1 cellular context compared by ENCODE assay signal in genomic region chr7:99806839-99807478, GRCh38.
A peak's percentile ranks its signal among the peaks of the same experiment; 100 is the strongest.
TF ChIP-seq lines count a peak whose summit lies in the region.

No MANE protein-coding gene starts in this region.

TF ChIP-seq in K562, 482 proteins besides CTCF, POLR2A, EP300 and RAD21 (continued from another document and continues in another):
- TF ChIP-seq, protein P1, sequence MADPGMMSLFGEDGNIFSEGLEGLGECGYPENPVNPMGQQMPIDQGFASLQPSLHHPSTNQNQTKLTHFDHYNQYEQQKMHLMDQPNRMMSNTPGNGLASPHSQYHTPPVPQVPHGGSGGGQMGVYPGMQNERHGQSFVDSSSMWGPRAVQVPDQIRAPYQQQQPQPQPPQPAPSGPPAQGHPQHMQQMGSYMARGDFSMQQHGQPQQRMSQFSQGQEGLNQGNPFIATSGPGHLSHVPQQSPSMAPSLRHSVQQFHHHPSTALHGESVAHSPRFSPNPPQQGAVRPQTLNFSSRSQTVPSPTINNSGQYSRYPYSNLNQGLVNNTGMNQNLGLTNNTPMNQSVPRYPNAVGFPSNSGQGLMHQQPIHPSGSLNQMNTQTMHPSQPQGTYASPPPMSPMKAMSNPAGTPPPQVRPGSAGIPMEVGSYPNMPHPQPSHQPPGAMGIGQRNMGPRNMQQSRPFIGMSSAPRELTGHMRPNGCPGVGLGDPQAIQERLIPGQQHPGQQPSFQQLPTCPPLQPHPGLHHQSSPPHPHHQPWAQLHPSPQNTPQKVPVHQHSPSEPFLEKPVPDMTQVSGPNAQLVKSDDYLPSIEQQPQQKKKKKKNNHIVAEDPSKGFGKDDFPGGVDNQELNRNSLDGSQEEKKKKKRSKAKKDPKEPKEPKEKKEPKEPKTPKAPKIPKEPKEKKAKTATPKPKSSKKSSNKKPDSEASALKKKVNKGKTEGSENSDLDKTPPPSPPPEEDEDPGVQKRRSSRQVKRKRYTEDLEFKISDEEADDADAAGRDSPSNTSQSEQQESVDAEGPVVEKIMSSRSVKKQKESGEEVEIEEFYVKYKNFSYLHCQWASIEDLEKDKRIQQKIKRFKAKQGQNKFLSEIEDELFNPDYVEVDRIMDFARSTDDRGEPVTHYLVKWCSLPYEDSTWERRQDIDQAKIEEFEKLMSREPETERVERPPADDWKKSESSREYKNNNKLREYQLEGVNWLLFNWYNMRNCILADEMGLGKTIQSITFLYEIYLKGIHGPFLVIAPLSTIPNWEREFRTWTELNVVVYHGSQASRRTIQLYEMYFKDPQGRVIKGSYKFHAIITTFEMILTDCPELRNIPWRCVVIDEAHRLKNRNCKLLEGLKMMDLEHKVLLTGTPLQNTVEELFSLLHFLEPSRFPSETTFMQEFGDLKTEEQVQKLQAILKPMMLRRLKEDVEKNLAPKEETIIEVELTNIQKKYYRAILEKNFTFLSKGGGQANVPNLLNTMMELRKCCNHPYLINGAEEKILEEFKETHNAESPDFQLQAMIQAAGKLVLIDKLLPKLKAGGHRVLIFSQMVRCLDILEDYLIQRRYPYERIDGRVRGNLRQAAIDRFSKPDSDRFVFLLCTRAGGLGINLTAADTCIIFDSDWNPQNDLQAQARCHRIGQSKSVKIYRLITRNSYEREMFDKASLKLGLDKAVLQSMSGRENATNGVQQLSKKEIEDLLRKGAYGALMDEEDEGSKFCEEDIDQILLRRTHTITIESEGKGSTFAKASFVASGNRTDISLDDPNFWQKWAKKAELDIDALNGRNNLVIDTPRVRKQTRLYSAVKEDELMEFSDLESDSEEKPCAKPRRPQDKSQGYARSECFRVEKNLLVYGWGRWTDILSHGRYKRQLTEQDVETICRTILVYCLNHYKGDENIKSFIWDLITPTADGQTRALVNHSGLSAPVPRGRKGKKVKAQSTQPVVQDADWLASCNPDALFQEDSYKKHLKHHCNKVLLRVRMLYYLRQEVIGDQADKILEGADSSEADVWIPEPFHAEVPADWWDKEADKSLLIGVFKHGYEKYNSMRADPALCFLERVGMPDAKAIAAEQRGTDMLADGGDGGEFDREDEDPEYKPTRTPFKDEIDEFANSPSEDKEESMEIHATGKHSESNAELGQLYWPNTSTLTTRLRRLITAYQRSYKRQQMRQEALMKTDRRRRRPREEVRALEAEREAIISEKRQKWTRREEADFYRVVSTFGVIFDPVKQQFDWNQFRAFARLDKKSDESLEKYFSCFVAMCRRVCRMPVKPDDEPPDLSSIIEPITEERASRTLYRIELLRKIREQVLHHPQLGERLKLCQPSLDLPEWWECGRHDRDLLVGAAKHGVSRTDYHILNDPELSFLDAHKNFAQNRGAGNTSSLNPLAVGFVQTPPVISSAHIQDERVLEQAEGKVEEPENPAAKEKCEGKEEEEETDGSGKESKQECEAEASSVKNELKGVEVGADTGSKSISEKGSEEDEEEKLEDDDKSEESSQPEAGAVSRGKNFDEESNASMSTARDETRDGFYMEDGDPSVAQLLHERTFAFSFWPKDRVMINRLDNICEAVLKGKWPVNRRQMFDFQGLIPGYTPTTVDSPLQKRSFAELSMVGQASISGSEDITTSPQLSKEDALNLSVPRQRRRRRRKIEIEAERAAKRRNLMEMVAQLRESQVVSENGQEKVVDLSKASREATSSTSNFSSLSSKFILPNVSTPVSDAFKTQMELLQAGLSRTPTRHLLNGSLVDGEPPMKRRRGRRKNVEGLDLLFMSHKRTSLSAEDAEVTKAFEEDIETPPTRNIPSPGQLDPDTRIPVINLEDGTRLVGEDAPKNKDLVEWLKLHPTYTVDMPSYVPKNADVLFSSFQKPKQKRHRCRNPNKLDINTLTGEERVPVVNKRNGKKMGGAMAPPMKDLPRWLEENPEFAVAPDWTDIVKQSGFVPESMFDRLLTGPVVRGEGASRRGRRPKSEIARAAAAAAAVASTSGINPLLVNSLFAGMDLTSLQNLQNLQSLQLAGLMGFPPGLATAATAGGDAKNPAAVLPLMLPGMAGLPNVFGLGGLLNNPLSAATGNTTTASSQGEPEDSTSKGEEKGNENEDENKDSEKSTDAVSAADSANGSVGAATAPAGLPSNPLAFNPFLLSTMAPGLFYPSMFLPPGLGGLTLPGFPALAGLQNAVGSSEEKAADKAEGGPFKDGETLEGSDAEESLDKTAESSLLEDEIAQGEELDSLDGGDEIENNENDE (IDR thresholded peaks at IDR 0.05; ENCODE audit: low read depth, low read length) = no peak
- TF ChIP-seq ZNF395 (CRISPR knock-in tag; IDR thresholded peaks at IDR 0.05) (no peak), SAFB (IDR thresholded peaks at IDR 0.05; ENCODE audit: borderline replicate concordance, low read depth, low read length) (no peak), ZNF561 (CRISPR knock-in tag; conservative IDR thresholded peaks at IDR 0.05) (no peak), ZFX (CRISPR knock-in tag; IDR thresholded peaks at IDR 0.05) (no peak), ETV1 (tag; conservative IDR thresholded peaks at IDR 0.05; ENCODE audit: low read depth) (0 out of 2 replicates have a peak, but pooled peaks have one; percentile 35), DPF2 (IDR thresholded peaks at IDR 0.05) (peak; percentile 91), KLF1 (tag; IDR thresholded peaks at IDR 0.05) (no peak), SMAD4 (CRISPR knock-in tag; conservative IDR thresholded peaks at IDR 0.05) (peak; percentile 83; the same call in 1 of the 2 replicates), ZFP36 (IDR thresholded peaks at IDR 0.05; ENCODE audit: low read depth, low read length, partially characterized antibody) (no peak), GTF2E2 (tag; IDR thresholded peaks at IDR 0.05) (peak; percentile 92), ZNF398 (CRISPR knock-in tag; IDR thresholded peaks at IDR 0.05) (no peak), GTF2F1 (IDR thresholded peaks at IDR 0.05; ENCODE audit: low read depth, low read length) (no peak), HDAC1 (IDR thresholded peaks at IDR 0.05) (0 out of 4 replicates have a peak, but pooled peaks of 1 of the 2 experiments have one; percentile 50), ZSCAN29 (IDR thresholded peaks at IDR 0.05) (no peak), RFX1 (IDR thresholded peaks at IDR 0.05) (no peak)
- TF ChIP-seq, protein P2, sequence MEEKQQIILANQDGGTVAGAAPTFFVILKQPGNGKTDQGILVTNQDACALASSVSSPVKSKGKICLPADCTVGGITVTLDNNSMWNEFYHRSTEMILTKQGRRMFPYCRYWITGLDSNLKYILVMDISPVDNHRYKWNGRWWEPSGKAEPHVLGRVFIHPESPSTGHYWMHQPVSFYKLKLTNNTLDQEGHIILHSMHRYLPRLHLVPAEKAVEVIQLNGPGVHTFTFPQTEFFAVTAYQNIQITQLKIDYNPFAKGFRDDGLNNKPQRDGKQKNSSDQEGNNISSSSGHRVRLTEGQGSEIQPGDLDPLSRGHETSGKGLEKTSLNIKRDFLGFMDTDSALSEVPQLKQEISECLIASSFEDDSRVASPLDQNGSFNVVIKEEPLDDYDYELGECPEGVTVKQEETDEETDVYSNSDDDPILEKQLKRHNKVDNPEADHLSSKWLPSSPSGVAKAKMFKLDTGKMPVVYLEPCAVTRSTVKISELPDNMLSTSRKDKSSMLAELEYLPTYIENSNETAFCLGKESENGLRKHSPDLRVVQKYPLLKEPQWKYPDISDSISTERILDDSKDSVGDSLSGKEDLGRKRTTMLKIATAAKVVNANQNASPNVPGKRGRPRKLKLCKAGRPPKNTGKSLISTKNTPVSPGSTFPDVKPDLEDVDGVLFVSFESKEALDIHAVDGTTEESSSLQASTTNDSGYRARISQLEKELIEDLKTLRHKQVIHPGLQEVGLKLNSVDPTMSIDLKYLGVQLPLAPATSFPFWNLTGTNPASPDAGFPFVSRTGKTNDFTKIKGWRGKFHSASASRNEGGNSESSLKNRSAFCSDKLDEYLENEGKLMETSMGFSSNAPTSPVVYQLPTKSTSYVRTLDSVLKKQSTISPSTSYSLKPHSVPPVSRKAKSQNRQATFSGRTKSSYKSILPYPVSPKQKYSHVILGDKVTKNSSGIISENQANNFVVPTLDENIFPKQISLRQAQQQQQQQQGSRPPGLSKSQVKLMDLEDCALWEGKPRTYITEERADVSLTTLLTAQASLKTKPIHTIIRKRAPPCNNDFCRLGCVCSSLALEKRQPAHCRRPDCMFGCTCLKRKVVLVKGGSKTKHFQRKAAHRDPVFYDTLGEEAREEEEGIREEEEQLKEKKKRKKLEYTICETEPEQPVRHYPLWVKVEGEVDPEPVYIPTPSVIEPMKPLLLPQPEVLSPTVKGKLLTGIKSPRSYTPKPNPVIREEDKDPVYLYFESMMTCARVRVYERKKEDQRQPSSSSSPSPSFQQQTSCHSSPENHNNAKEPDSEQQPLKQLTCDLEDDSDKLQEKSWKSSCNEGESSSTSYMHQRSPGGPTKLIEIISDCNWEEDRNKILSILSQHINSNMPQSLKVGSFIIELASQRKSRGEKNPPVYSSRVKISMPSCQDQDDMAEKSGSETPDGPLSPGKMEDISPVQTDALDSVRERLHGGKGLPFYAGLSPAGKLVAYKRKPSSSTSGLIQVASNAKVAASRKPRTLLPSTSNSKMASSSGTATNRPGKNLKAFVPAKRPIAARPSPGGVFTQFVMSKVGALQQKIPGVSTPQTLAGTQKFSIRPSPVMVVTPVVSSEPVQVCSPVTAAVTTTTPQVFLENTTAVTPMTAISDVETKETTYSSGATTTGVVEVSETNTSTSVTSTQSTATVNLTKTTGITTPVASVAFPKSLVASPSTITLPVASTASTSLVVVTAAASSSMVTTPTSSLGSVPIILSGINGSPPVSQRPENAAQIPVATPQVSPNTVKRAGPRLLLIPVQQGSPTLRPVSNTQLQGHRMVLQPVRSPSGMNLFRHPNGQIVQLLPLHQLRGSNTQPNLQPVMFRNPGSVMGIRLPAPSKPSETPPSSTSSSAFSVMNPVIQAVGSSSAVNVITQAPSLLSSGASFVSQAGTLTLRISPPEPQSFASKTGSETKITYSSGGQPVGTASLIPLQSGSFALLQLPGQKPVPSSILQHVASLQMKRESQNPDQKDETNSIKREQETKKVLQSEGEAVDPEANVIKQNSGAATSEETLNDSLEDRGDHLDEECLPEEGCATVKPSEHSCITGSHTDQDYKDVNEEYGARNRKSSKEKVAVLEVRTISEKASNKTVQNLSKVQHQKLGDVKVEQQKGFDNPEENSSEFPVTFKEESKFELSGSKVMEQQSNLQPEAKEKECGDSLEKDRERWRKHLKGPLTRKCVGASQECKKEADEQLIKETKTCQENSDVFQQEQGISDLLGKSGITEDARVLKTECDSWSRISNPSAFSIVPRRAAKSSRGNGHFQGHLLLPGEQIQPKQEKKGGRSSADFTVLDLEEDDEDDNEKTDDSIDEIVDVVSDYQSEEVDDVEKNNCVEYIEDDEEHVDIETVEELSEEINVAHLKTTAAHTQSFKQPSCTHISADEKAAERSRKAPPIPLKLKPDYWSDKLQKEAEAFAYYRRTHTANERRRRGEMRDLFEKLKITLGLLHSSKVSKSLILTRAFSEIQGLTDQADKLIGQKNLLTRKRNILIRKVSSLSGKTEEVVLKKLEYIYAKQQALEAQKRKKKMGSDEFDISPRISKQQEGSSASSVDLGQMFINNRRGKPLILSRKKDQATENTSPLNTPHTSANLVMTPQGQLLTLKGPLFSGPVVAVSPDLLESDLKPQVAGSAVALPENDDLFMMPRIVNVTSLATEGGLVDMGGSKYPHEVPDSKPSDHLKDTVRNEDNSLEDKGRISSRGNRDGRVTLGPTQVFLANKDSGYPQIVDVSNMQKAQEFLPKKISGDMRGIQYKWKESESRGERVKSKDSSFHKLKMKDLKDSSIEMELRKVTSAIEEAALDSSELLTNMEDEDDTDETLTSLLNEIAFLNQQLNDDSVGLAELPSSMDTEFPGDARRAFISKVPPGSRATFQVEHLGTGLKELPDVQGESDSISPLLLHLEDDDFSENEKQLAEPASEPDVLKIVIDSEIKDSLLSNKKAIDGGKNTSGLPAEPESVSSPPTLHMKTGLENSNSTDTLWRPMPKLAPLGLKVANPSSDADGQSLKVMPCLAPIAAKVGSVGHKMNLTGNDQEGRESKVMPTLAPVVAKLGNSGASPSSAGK (IDR thresholded peaks at IDR 0.05) = no peak
- TF ChIP-seq, protein P3, sequence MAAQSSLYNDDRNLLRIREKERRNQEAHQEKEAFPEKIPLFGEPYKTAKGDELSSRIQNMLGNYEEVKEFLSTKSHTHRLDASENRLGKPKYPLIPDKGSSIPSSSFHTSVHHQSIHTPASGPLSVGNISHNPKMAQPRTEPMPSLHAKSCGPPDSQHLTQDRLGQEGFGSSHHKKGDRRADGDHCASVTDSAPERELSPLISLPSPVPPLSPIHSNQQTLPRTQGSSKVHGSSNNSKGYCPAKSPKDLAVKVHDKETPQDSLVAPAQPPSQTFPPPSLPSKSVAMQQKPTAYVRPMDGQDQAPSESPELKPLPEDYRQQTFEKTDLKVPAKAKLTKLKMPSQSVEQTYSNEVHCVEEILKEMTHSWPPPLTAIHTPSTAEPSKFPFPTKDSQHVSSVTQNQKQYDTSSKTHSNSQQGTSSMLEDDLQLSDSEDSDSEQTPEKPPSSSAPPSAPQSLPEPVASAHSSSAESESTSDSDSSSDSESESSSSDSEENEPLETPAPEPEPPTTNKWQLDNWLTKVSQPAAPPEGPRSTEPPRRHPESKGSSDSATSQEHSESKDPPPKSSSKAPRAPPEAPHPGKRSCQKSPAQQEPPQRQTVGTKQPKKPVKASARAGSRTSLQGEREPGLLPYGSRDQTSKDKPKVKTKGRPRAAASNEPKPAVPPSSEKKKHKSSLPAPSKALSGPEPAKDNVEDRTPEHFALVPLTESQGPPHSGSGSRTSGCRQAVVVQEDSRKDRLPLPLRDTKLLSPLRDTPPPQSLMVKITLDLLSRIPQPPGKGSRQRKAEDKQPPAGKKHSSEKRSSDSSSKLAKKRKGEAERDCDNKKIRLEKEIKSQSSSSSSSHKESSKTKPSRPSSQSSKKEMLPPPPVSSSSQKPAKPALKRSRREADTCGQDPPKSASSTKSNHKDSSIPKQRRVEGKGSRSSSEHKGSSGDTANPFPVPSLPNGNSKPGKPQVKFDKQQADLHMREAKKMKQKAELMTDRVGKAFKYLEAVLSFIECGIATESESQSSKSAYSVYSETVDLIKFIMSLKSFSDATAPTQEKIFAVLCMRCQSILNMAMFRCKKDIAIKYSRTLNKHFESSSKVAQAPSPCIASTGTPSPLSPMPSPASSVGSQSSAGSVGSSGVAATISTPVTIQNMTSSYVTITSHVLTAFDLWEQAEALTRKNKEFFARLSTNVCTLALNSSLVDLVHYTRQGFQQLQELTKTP (IDR thresholded peaks at IDR 0.05; ENCODE audit: low read depth in 1 of 2, partially characterized antibody in 2 of 2) = peak; percentile 24 to 53
